In the genomic region with DNA sequence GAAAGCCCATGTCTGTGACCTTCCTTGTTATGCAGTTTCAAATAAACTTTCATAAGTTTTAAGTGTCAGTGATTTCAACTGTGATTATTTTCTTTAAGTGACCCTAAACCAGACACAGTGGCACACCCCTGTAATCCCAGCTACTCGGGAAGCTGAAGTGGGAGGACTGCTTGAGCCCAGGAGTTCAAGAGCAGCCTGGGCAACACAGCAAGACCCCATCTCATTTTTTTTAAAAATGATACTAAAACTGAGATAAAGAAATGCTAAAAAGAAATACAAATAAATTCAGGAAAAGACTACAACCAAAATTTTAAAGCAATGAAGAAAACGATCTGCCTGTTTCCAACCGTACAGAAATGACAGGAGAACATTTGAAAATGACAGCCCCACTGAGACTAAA, we compare ENCODE assay signal across 20 cellular contexts.
"Had no signal": no experiment of that assay in that cellular context is flagged by ENCODE, and none has a peak within 500 bp of the region (broad histone marks: within the 10 kb centered on the region; RNA-seq: fewer than 3 reads in every experiment).

No MANE protein-coding gene starts in this region.

- H3K27me3 Mint-ChIP-seq: naive thymus-derived CD8-positive, alpha-beta T cell; type B pancreatic cell had no signal

- FAIRE-seq: endothelial cell of umbilical vein, urothelium cell line had no signal

- H3K4me3 ChIP-seq: colonic mucosa, heart left ventricle, mucosa of descending colon, right atrium auricular region had no signal

- H3K9me3 ChIP-seq: colonic mucosa, mucosa of descending colon, neutrophil, right atrium auricular region had no signal

- H3K27ac Mint-ChIP-seq: endodermal cell, type B pancreatic cell had no signal

- H3K9me3 Mint-ChIP-seq: endodermal cell had no signal

- H3K27me3 ChIP-seq: colonic mucosa, foreskin keratinocyte, heart left ventricle, neutrophil, right atrium auricular region had no signal

- H3K36me3 ChIP-seq: colonic mucosa had no signal

- H3K27ac ChIP-seq: colonic mucosa, foreskin keratinocyte, neutrophil had no signal

- DNase-seq: colonic mucosa; dermis blood vessel endothelial cell; endodermal cell; erythroblast; foreskin keratinocyte; heart left ventricle; hippocampal formation; mammary epithelial cell; mucosa of descending colon; naive thymus-derived CD8-positive, alpha-beta T cell; posterior cingulate gyrus; stimulated activated CD4-positive, alpha-beta T cell treated with anti-CD3 and anti-CD28 coated beads, Interleukin-15, amount 100 ng/mL, for 24 hours; stimulated activated CD4-positive, alpha-beta T cell treated with anti-CD3 and anti-CD28 coated beads, Interleukin-1b, Interleukin-23, amount 100 ng/mL, for 48 hours; stimulated activated CD4-positive, alpha-beta T cell treated with anti-CD3 and anti-CD28 coated beads, Interleukin-4, amount 100 ng/mL, for 24 hours; stimulated activated naive CD4-positive, alpha-beta T cell had no signal

- H3K4me1 ChIP-seq: colonic mucosa, foreskin keratinocyte had no signal

- H3K4me3 Mint-ChIP-seq: endodermal cell; naive thymus-derived CD8-positive, alpha-beta T cell; type B pancreatic cell had no signal

- ATAC-seq: foreskin keratinocyte; heart left ventricle; mucosa of descending colon; naive thymus-derived CD8-positive, alpha-beta T cell had no signal
